Comparison of ENCODE assay signal across 1 cellular context in the genomic region with DNA sequence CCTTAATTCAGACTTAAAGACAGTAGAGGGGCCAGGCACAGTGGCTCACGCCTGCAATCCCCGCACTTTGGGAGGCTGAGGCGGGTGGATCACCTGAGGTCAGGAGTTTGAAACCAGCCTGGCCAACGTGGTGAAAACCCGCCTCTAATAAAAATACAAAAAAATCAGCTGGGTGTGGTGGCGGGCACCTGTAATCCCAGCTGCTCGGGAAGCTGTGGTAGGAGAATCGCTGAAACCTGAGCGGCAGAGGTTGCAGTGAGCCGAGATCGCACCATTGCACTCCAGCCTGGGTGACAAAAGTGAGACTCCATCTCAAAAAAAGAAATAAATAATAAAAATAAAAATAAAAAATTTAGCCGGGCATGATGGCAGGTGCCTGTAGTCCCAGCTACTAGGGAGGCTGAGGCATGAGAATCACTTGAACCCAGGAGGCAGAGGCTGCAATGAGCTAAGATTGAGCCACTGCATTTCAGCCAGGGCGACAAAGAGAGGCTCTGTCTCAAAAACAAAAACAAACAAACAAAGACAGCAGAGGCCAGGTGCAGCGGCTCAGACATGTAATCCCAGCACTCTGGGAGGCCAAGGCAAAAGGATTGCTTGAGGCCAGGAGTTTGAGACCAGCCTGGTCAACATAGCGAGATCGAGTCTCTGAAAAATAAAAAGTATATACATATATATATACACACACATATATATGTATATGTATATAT.
TF ChIP-seq lines count a peak whose summit lies in the region.

No MANE protein-coding gene starts in this region.

TF ChIP-seq in H1, 55 proteins besides CTCF, POLR2A, EP300 and RAD21:
- peak; percentile 84; the same call in 1 of the 2 replicates for TF ChIP-seq TCF12 (IDR thresholded peaks at IDR 0.05; ENCODE audit: low read depth, low read length)
